Comparison of ENCODE assay signal across 1 cellular context in genomic region chr10:131354380-131354779, GRCh38.
TF ChIP-seq lines count a peak whose summit lies in the region.

No MANE protein-coding gene starts in this region.

TF ChIP-seq in K562, 482 proteins besides CTCF, POLR2A, EP300 and RAD21 (continued from another document):
- TF ChIP-seq, protein P1, sequence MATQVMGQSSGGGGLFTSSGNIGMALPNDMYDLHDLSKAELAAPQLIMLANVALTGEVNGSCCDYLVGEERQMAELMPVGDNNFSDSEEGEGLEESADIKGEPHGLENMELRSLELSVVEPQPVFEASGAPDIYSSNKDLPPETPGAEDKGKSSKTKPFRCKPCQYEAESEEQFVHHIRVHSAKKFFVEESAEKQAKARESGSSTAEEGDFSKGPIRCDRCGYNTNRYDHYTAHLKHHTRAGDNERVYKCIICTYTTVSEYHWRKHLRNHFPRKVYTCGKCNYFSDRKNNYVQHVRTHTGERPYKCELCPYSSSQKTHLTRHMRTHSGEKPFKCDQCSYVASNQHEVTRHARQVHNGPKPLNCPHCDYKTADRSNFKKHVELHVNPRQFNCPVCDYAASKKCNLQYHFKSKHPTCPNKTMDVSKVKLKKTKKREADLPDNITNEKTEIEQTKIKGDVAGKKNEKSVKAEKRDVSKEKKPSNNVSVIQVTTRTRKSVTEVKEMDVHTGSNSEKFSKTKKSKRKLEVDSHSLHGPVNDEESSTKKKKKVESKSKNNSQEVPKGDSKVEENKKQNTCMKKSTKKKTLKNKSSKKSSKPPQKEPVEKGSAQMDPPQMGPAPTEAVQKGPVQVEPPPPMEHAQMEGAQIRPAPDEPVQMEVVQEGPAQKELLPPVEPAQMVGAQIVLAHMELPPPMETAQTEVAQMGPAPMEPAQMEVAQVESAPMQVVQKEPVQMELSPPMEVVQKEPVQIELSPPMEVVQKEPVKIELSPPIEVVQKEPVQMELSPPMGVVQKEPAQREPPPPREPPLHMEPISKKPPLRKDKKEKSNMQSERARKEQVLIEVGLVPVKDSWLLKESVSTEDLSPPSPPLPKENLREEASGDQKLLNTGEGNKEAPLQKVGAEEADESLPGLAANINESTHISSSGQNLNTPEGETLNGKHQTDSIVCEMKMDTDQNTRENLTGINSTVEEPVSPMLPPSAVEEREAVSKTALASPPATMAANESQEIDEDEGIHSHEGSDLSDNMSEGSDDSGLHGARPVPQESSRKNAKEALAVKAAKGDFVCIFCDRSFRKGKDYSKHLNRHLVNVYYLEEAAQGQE (CRISPR knock-in tag; IDR thresholded peaks at IDR 0.05; ENCODE audit: low read depth) = peak; percentile 87
- TF ChIP-seq, protein P2, sequence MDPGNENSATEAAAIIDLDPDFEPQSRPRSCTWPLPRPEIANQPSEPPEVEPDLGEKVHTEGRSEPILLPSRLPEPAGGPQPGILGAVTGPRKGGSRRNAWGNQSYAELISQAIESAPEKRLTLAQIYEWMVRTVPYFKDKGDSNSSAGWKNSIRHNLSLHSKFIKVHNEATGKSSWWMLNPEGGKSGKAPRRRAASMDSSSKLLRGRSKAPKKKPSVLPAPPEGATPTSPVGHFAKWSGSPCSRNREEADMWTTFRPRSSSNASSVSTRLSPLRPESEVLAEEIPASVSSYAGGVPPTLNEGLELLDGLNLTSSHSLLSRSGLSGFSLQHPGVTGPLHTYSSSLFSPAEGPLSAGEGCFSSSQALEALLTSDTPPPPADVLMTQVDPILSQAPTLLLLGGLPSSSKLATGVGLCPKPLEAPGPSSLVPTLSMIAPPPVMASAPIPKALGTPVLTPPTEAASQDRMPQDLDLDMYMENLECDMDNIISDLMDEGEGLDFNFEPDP (CRISPR knock-in tag; IDR thresholded peaks at IDR 0.05) = no peak
- TF ChIP-seq NFIX (CRISPR knock-in tag; IDR thresholded peaks at IDR 0.05; ENCODE audit: low read depth) (no peak), GATA2 (CRISPR knock-in tag; IDR thresholded peaks at IDR 0.05) (no peak), MLX (CRISPR knock-in tag; conservative IDR thresholded peaks at IDR 0.05) (no peak), ZNF561 (CRISPR knock-in tag; conservative IDR thresholded peaks at IDR 0.05) (no peak), ZNF436 (CRISPR knock-in tag; IDR thresholded peaks at IDR 0.05) (no peak), MIER1 (IDR thresholded peaks at IDR 0.05; ENCODE audit: low read depth) (peak; percentile 83), MEF2A (IDR thresholded peaks at IDR 0.05; ENCODE audit: control insufficient read depth, low read depth, low read length) (no peak), FOXK1 (CRISPR knock-in tag; IDR thresholded peaks at IDR 0.05; ENCODE audit: borderline replicate concordance) (no peak), EHMT2 (IDR thresholded peaks at IDR 0.05) (peak; percentile 92), ZBTB11 (CRISPR knock-in tag; IDR thresholded peaks at IDR 0.05) (no peak), ZNF24 (IDR thresholded peaks at IDR 0.05) (peak; percentile 56; the same call in 1 of the 2 replicates)
TF ChIP-seq in K562: peak in this region for 4.
